Comparison of ENCODE assay signal across 9 cellular contexts in the genomic region with DNA sequence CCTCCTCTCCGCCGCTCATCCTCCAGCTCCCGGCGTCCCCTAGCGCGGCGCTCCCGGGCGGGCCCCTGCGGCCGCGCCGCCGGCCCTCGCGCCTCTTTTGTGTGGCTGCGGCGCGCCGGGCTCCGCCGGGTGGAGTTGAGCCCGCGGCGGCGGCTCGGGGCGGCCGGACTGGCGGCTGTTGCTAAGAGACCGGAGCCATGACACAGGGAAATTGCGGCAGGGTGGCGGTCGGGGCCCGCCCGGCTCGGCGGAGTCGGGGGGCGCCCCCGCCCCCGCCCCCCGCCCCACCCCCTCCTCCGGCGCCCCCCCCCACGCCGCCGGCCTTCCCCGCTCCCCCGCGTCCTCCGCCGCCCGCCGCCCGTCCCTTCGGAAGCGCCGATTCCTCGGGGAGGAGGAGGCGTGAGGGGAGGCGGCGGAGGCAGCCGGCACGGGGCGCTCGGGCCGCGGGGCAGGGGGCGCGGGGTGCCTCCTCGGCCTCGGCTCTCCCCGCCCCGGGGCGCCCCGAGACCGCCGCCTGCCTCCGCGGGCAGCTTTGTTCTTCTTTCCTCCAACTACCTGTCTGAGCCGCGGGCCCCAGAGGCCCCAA.
DNase-seq lines count a peak whose midpoint lies in the region; ATAC-seq and TF ChIP-seq lines count a peak whose summit lies in the region.
"Had no signal": no experiment of that assay in that cellular context is flagged by ENCODE, and none has a peak within 500 bp of the region (broad histone marks: within the 10 kb centered on the region; RNA-seq: fewer than 3 reads in every experiment).

A gene (minus strand): TSS at position 223 of the 586 bp plus-strand sequence. CDS start 3,459 bp downstream, outside the sequence.

- H3K9me3 ChIP-seq in WERI-Rb-1 (ENCODE audit: severe bottlenecking), result no peaks in the 10 kb centered on the region

- DNase-seq in AG08396 (ENCODE audit: low spot score) (peak; percentile 63), WERI-Rb-1 (peak; percentile 11)
- DNase-seq: activated T-cell treated with anti-CD3 and anti-CD28 coated beads, Interleukin-2, amount 50 U/mL, for 4 hours had no signal

- no peak within 1 kb of the TSS for H3K27ac ChIP-seq in WERI-Rb-1
- H3K27ac ChIP-seq in skin epidermis, result peak within 1 kb of the TSS in 13 of 21 experiments; percentile 7 to 87 (median 69)

- H3K4me3 ChIP-seq in WERI-Rb-1 (ENCODE audit: low read depth, low read length) (peak within 1 kb of the TSS; percentile 33), iPS-11a (ENCODE audit: low read depth, low read length) (peak within 1 kb of the TSS; percentile 74), skin epidermis (peak within 1 kb of the TSS; percentile 24 to 57 (median 38))

- TF ChIP-seq CTCF in WERI-Rb-1 (IDR thresholded peaks at IDR 0.05; ENCODE audit: low read depth, low read length), result no peak

- H3K27me3 ChIP-seq in WERI-Rb-1 (ENCODE audit: insufficient read depth, low read depth, severe bottlenecking), result peaks cover 82% of the 10 kb centered on the region

- peak; percentile 46 for ATAC-seq in GM19395 (IDR thresholded peaks at IDR 0.05; ENCODE audit: unreplicated experiment)
- no peak for ATAC-seq in GM21390 (IDR thresholded peaks at IDR 0.05; ENCODE audit: unreplicated experiment)
- no peak for ATAC-seq in GM21825 (IDR thresholded peaks at IDR 0.05; ENCODE audit: unreplicated experiment)
- ATAC-seq in GM21717 (IDR thresholded peaks at IDR 0.05; ENCODE audit: unreplicated experiment), result no peak

- no peaks in the 10 kb centered on the region for H3K36me3 ChIP-seq in WERI-Rb-1
